19 cellular contexts compared by ENCODE assay signal in the genomic region with DNA sequence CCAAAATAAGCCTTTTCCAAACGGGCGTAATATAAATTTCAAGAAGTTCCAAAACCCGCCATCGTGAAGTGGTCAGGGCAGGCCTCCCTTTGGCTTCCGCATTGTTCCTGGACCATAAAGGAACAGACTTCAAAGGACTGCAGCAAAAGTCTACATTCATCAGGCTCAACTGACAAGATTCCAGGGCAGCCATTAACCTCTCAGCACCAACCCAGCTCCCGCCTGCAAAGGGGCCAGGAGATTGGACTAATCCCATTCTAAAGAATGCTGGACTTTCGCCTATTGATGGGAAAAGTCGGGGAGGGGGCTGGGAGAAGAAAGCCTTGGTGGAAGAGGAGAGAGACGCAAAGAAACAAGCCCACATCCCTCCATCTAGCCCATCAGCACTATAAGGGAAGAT. TPM values are rescaled to one million over a fixed set of nuclear protein-coding genes. Genes with fewer than 3 reads are reported as not detected.
DNase-seq lines count a peak whose midpoint lies in the region; ATAC-seq and TF ChIP-seq lines count a peak whose summit lies in the region.
"Had no signal": no experiment of that assay in that cellular context is flagged by ENCODE, and none has a peak within 500 bp of the region (broad histone marks: within the 10 kb centered on the region; RNA-seq: fewer than 3 reads in every experiment).

No MANE protein-coding gene starts in this region.

- no peak overlapping the region for H3K23ac ChIP-seq in trophoblast cell (ENCODE audit: low read length)

- peaks cover 11 to 99% (median 82%) of the 10 kb centered on the region in 12 donors for H3K4me1 ChIP-seq in heart left ventricle
- H3K4me1 ChIP-seq in esophagus squamous epithelium, result peaks cover 54 to 100% (median 92%) of the 10 kb centered on the region in 3 donors
- H3K4me1 ChIP-seq in trophoblast cell (ENCODE audit: control insufficient read depth in 1 of 2, insufficient read depth in 2 of 2, low read length in 2 of 2), result peaks cover 46 to 64% of the 10 kb centered on the region in 2 experiments
- peaks cover 22 to 87% (median 36%) of the 10 kb centered on the region in 4 donors for H3K4me1 ChIP-seq in transverse colon

- no peak overlapping the region for H3K18ac ChIP-seq in trophoblast cell (ENCODE audit: low read length)

- intact Hi-C loops in heart left ventricle (cut with DNase I), result loop anchor here in 3 of 10 donors (5.0 to 10.0 kb wide), 3 partner anchors 98 to 889 kb away; no protein-coding TSS in a partner anchor
- intact Hi-C loops in cardiac septum (cut with DNase I), result no loop called here
- intact Hi-C loops in esophagus squamous epithelium (cut with DNase I), result no loop called here
- intact Hi-C loops in transverse colon (cut with DNase I; ENCODE audit: low total_unique reads), result no loop called here
- intact Hi-C loops in head of caudate nucleus (cut with DNase I), result no loop called here

- H4K8ac ChIP-seq in trophoblast cell (ENCODE audit: low read depth, low read length), result no peak overlapping the region

- H3K27me3 ChIP-seq in heart left ventricle (no peaks in the 10 kb centered on the region), esophagus squamous epithelium (no peaks in the 10 kb centered on the region), trophoblast cell (ENCODE audit: insufficient read depth, low read length) (no peaks in the 10 kb centered on the region), transverse colon (no peaks in the 10 kb centered on the region)
- H3K27me3 ChIP-seq: neutrophil had no signal

- no peak overlapping the region for H4K12ac ChIP-seq in trophoblast cell (ENCODE audit: low read depth, low read length)

- no peak overlapping the region for H2BK12ac ChIP-seq in trophoblast cell (ENCODE audit: low read length)

- no peak overlapping the region for H3K4ac ChIP-seq in trophoblast cell (ENCODE audit: low read depth, low read length)

- H3K36me3 ChIP-seq in heart left ventricle (peaks cover 0 to 97% (median 78%) of the 10 kb centered on the region in 9 donors), esophagus squamous epithelium (peaks cover 19 to 88% (median 21%) of the 10 kb centered on the region in 3 donors), trophoblast cell (ENCODE audit: control insufficient read depth in 1 of 2, insufficient read depth in 2 of 2, low read length in 2 of 2) (peaks cover 26 to 37% of the 10 kb centered on the region in 2 experiments), transverse colon (peaks cover 0 to 27% (median 8%) of the 10 kb centered on the region in 4 donors)

- DNase-seq in heart left ventricle (no peak), cardiac septum (ENCODE audit: low spot score) (no peak), esophagus squamous epithelium (lab: John Stamatoyannopoulos, UW) (no peak), trophoblast cell (peak in 1 of 2 donors; percentile 28), transverse colon (no peak), head of caudate nucleus (no peak), T-helper 2 cell (no peak), cerebellum (ENCODE audit: low spot score) (no peak)
- DNase-seq: activated naive CD8-positive, alpha-beta T cell treated with anti-CD3 and anti-CD28 coated beads, Interleukin-2, amount 50 U/mL, for 24 hours; C1 segment of cervical spinal cord; GOT3; immature natural killer cell; IMR-90; mesendoderm; NCI-H187 treated with DMSO at 0.1 percent for 48 hours; NCI-H446 treated with DMSO at 0.1 percent for 48 hours; T-helper 17 cell had no signal

- no peak overlapping the region for H3K4me2 ChIP-seq in trophoblast cell (ENCODE audit: low read length)

- peaks cover 2% of the 10 kb centered on the region for H3K79me2 ChIP-seq in trophoblast cell (ENCODE audit: control insufficient read depth, insufficient read depth, low read length, poor library complexity)

- TF ChIP-seq POLR2A in heart left ventricle (IDR thresholded peaks at IDR 0.05) (no peak), esophagus squamous epithelium (IDR thresholded peaks at IDR 0.05) (no peak), transverse colon (IDR thresholded peaks at IDR 0.05) (no peak)

- WGBS in heart left ventricle, 4 donors, result 78 to 89% (median 83%) methylated on average over 9 of the region's 9 CpGs
- 51 to 74% methylated on average over 8 to 9 of the region's 9 CpGs for WGBS in esophagus squamous epithelium, 2 donors
- WGBS in trophoblast cell (ENCODE audit: extremely low coverage, insufficient coverage, insufficient read length), result no CpG with 5 or more reads among the region's 9 CpGs
- 53 to 77% methylated on average over 4 to 9 of the region's 9 CpGs for WGBS in transverse colon (ENCODE audit: low coverage in 1 of 2), 2 donors

- ATAC-seq in heart left ventricle, result no peak
- ATAC-seq: activated naive CD8-positive, alpha-beta T cell treated with anti-CD3 and anti-CD28 coated beads, Interleukin-2, amount 50 U/mL, for 24 hours; activated T-helper 17 cell treated with anti-CD3 and anti-CD28 coated beads, Interleukin-2, amount 50 U/mL, for 72 hours; T-helper 17 cell had no signal

- no peak overlapping the region for H3K9ac ChIP-seq in trophoblast cell (ENCODE audit: low read length)

- H3K27ac ChIP-seq in heart left ventricle, result peak overlapping the region in 7 of 12 donors; percentile 16 to 78 (median 64)
- peak overlapping the region; percentile 80 to 99 (median 92) for H3K27ac ChIP-seq in esophagus squamous epithelium
- peak overlapping the region; percentile 93 for H3K27ac ChIP-seq in trophoblast cell (ENCODE audit: low read depth, low read length)
- H3K27ac ChIP-seq in transverse colon, result peak overlapping the region; percentile 69 to 79 (median 76)
- H3K27ac ChIP-seq: neutrophil had no signal

- H3K14ac ChIP-seq in trophoblast cell (ENCODE audit: low read length), result no peak overlapping the region

- H4K91ac ChIP-seq in trophoblast cell (ENCODE audit: low read depth, low read length), result peak overlapping the region; percentile 94

- no peak overlapping the region for H2AFZ ChIP-seq in trophoblast cell (ENCODE audit: insufficient read depth, low read length, poor library complexity)

- in situ Hi-C loops in transverse colon (cut with MboI; ENCODE audit: low pct_ligation_motif_present in 1 of 4, low pct_unique_long_range_greater_than_20kb in 1 of 4, low sequenced_read_pairs in 3 of 4), result loop anchor here in 1 of 4 donors (25.0 kb wide), 1 partner anchor 193 kb away; no protein-coding TSS in a partner anchor

- H3K9me3 ChIP-seq in heart left ventricle, result no peaks in the 10 kb centered on the region
- H3K9me3 ChIP-seq in esophagus squamous epithelium, result no peaks in the 10 kb centered on the region
- peaks cover 4% of the 10 kb centered on the region for H3K9me3 ChIP-seq in trophoblast cell (ENCODE audit: insufficient read depth, low read depth, low read length)
- H3K9me3 ChIP-seq in transverse colon, result no peaks in the 10 kb centered on the region
- H3K9me3 ChIP-seq: neutrophil had no signal

- peak overlapping the region; percentile 96 for H2BK120ac ChIP-seq in trophoblast cell (ENCODE audit: insufficient read depth, low read length, poor library complexity)

- no peak overlapping the region for H2AK5ac ChIP-seq in trophoblast cell (ENCODE audit: low read length)

- peak overlapping the region; percentile 91 for H2BK5ac ChIP-seq in trophoblast cell (ENCODE audit: low read depth, low read length, poor library complexity)

- TF ChIP-seq EP300 in transverse colon (IDR thresholded peaks at IDR 0.05; ENCODE audit: low read depth), result no peak

- H3K4me3 ChIP-seq in heart left ventricle, result peak overlapping the region in 1 of 12 donors; percentile 4
- peak overlapping the region in 1 of 4 donors; percentile 13 for H3K4me3 ChIP-seq in esophagus squamous epithelium
- no peak overlapping the region for H3K4me3 ChIP-seq in trophoblast cell (ENCODE audit: low read depth, low read length)
- H3K4me3 ChIP-seq in transverse colon, result no peak overlapping the region

- peaks cover 25% of the 10 kb centered on the region for H3K79me1 ChIP-seq in trophoblast cell (ENCODE audit: low read length)

- no peak for TF ChIP-seq CTCF in heart left ventricle (IDR thresholded peaks at IDR 0.05)
- TF ChIP-seq CTCF in esophagus squamous epithelium (IDR thresholded peaks at IDR 0.05), result no peak
- no peak for TF ChIP-seq CTCF in transverse colon (IDR thresholded peaks at IDR 0.05)

RNA-seq across cellular contexts. Expression of a gene that starts 18.1 kb away (rescaled TPM):
- total RNA-seq in heart left ventricle (10 to 100 TPM; 20.9 to 42.6 (median 29.6) TPM), cardiac septum (42.1 TPM), esophagus squamous epithelium (100 to 1,000 TPM in 3 of 4 donors, 10 to 100 TPM in 1; 89.6 to 182 (median 123) TPM), transverse colon (100 to 1,000 TPM in 3 of 4 donors, 10 to 100 TPM in 1; 75.0 to 117 (median 109) TPM), cerebellum (50.8 TPM)
- polyA plus RNA-seq in heart left ventricle, result 10 to 100 TPM; 12.5 to 12.7 TPM
- 34.3 and 36.3 TPM in 2 replicates for polyA plus RNA-seq in trophoblast cell (2013)
